In the genomic region with DNA sequence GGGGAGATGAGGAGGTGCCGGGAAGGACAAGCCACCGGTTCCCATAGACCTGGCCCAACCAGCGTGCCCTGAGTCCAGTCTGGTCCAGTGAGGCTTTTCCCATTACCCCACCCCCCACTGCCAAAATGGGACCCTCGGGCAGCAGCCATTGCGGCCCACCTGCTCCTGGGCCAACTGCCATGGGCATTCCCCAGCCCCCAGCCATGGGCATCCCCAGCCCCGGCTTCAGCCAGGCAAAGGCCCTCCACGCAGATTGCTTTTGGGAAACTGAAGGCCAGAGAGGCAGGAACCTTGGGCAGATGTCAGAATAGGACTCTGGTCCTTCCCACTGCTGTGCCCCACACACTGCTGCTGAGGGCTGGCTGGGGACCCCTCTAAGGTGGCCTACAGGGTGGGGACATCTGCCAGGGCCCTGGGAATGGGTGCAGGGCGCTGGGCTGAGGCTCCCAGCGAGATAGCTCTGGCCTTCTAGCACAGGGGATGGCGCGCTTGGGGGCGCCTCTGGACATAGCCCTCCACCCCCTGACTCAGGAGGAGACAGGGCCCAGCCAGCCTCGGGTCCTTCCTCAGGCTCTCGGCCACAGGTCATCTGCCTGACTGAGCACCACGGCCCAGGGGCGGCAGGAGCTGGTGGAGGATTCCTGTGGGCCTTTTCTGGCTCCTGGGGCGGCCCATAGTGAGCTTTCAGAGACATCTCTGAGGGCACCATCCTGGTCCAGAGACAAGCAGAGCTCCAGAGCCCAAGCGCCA, we compare ENCODE assay signal across 9 cellular contexts. TPM values are rescaled to one million over a fixed set of nuclear protein-coding genes. Genes with fewer than 3 reads are reported as not detected.
DNase-seq lines count a peak whose midpoint lies in the region; ATAC-seq lines count a peak whose summit lies in the region.
"Had no signal": no experiment of that assay in that cellular context is flagged by ENCODE, and none has a peak within 500 bp of the region (broad histone marks: within the 10 kb centered on the region; RNA-seq: fewer than 3 reads in every experiment).

No MANE protein-coding gene starts in this region.

- DNase-seq in H7 (peak; percentile 56), islet precursor cell (peak; percentile 51), NCI-H146 treated with DMSO at 0.1 percent for 48 hours (lab: John Stamatoyannopoulos, UW; ENCODE audit: unreplicated experiment) (no peak), NCI-H187 treated with DMSO at 0.1 percent for 48 hours (lab: John Stamatoyannopoulos, UW) (no peak)
- DNase-seq in activated T-cell treated with anti-CD3 and anti-CD28 coated beads, Interleukin-2, amount 50 U/mL, for 48 hours: peak; percentile 48 to 53
- peak; percentile 2 for DNase-seq in stimulated activated CD8-positive, alpha-beta memory T cell treated with anti-CD3 and anti-CD28 coated beads, Interleukin-12 subunit alpha, Interleukin-12 subunit beta, amount 100 ng/mL, for 4 hours (ENCODE audit: low read depth)
- DNase-seq in effector CD8-positive, alpha-beta T cell (lab: John Stamatoyannopoulos, UW): no peak

- H3K4me3 ChIP-seq in H7 (ENCODE audit: insufficient read depth, low read depth, low read length): no peak overlapping the region

- no peak for ATAC-seq in GM18858 (IDR thresholded peaks at IDR 0.05; ENCODE audit: unreplicated experiment)

- peaks cover 7% of the 10 kb centered on the region for H3K36me3 ChIP-seq in H7 (replicated peaks; ENCODE audit: control insufficient read depth, insufficient read depth, low read length)

- H3K27me3 ChIP-seq in H7 (ENCODE audit: control insufficient read depth, insufficient read depth, low read length): peaks cover 2% of the 10 kb centered on the region; the same call in 1 of the 2 replicates

RNA-seq across cellular contexts. Expression of a gene that starts 4.9 kb away (rescaled TPM):
- total RNA-seq in H7 (2014; rRNA removed; shearing (Covaris generic)): 71.2 and 79.7 TPM in 2 replicates

RNA-seq across cellular contexts. Expression of a gene that starts 47.0 kb away (rescaled TPM):
- 22.8 and 45.6 TPM in 2 replicates for total RNA-seq in H7 (2014; rRNA removed; shearing (Covaris generic))

RNA-seq across cellular contexts. Expression of a gene that starts 47.1 kb away (rescaled TPM):
- total RNA-seq in H7 (2014; rRNA removed; shearing (Covaris generic)): 0.04 TPM in 1 of 2 replicates, not detected in the other
- total RNA-seq: mononuclear cell had no signal

RNA-seq across cellular contexts. Expression of a gene that starts 47.2 kb away (rescaled TPM):
- total RNA-seq in H7 (2014; rRNA removed; shearing (Covaris generic)): 28.5 and 32.9 TPM in 2 replicates

Comparison
In these comparisons a context has a peak if more than half of its experiments do, and no peak if none do; other contexts are left out.
1. DNase-seq: peak in H7 (single experiment), activated T-cell treated with anti-CD3 and anti-CD28 coated beads, Interleukin-2, amount 50 U/mL, for 48 hours (2 of 2), islet precursor cell (single experiment) and stimulated activated CD8-positive, alpha-beta memory T cell treated with anti-CD3 and anti-CD28 coated beads, Interleukin-12 subunit alpha, Interleukin-12 subunit beta, amount 100 ng/mL, for 4 hours (single experiment); none in effector CD8-positive, alpha-beta T cell (single experiment), NCI-H146 treated with DMSO at 0.1 percent for 48 hours (single experiment) and NCI-H187 treated with DMSO at 0.1 percent for 48 hours (single experiment).